ENCODE assay signal across 8 cellular contexts in the genomic region with DNA sequence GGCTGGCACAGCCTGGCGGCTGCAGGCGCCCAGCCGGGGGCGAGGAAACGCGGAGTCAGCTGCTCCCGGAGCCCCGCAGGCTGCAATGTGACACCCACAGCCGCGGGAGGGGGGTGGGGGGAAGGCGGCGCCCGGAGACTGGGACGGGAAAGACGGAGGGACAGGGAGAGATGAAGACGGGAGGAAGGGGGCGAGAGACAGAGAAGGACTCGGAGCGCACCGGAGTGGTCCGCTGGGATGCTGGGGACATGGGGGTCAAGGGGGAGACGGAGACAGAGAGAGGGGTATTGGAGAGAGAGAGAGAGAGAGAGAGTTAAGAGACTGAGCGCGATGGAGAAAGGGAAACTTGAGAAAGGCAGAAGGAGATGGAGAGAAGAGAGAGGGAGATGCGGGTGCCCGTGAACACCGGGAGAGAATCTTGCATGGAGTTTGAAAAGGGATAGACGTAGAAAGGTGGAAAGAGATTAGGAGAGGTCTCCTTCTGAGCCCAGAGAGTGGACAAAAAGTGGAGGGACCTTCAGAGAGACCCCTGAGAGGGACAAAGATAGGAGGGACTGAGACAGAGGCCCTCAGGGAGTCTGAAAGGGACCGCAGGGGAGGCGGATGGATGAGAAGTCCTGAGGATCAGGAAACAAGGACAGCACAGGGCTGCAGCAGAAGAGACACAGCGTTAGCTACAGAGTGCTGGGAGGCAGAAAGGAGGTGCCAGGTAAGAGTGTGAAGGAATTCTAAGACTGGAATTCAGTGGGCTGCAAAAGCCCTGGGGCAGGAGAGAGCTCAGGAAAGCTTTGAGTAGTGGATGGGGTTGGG. TPM values are rescaled to one million over a fixed set of nuclear protein-coding genes. Genes with fewer than 3 reads are reported as not detected.
DNase-seq lines count a peak whose midpoint lies in the region; ATAC-seq and TF ChIP-seq lines count a peak whose summit lies in the region.

No MANE protein-coding gene starts in this region.

- no peaks in the 10 kb centered on the region for H3K9me3 Mint-ChIP-seq in T-helper 2 cell treated with Interferon-gamma antibody and Interleukin-4, amounts not matched to agents 5 μg/mL and 100 μg/mL, for 36 hours
- no peaks in the 10 kb centered on the region for H3K9me3 Mint-ChIP-seq in activated naive CD4-positive, alpha-beta T cell treated with anti-CD3 and anti-CD28 coated beads, Interleukin-2, amount 50 U/mL, for 72 hours

- peaks cover 3% of the 10 kb centered on the region for H3K4me1 Mint-ChIP-seq in T-helper 2 cell treated with Interferon-gamma antibody and Interleukin-4, amounts not matched to agents 5 μg/mL and 100 μg/mL, for 36 hours (ENCODE audit: low read depth)

- TF ChIP-seq CTCF in left ventricle myocardium inferior (IDR thresholded peaks at IDR 0.05; ENCODE audit: borderline replicate concordance) (no peak), psoas muscle (IDR thresholded peaks at IDR 0.05) (no peak)

- H3K4me3 ChIP-seq in left ventricle myocardium inferior = peak overlapping the region; percentile 69
- peak overlapping the region; percentile 73 for H3K4me3 ChIP-seq in psoas muscle

- H3K27ac Mint-ChIP-seq in T-helper 2 cell treated with Interferon-gamma antibody and Interleukin-4, amounts not matched to agents 5 μg/mL and 100 μg/mL, for 36 hours = peak overlapping the region; percentile 3
- H3K27ac Mint-ChIP-seq in activated naive CD4-positive, alpha-beta T cell treated with anti-CD3 and anti-CD28 coated beads, Interleukin-2, amount 50 U/mL, for 72 hours = peak overlapping the region; percentile 36 to 94

- intact Hi-C loops in left ventricle myocardium inferior (cut with micrococcal nuclease) = no loop called here
- intact Hi-C loops in psoas muscle (cut with DNase I) = no loop called here

- H3K27me3 ChIP-seq in left ventricle myocardium inferior (ENCODE audit: low read depth) (no peaks in the 10 kb centered on the region), psoas muscle (ENCODE audit: insufficient read depth in 3 of 3, low read length in 2 of 3) (no peaks in the 10 kb centered on the region)

- peaks cover 32% of the 10 kb centered on the region for H3K27me3 Mint-ChIP-seq in T-helper 2 cell treated with Interferon-gamma antibody and Interleukin-4, amounts not matched to agents 5 μg/mL and 100 μg/mL, for 36 hours (ENCODE audit: low read depth)

- H3K36me3 Mint-ChIP-seq in T-helper 2 cell treated with Interferon-gamma antibody and Interleukin-4, amounts not matched to agents 5 μg/mL and 100 μg/mL, for 36 hours (ENCODE audit: low read depth) = peaks cover 13% of the 10 kb centered on the region
- H3K36me3 Mint-ChIP-seq in activated naive CD4-positive, alpha-beta T cell treated with anti-CD3 and anti-CD28 coated beads, Interleukin-2, amount 50 U/mL, for 72 hours = peaks cover 0 to 5% of the 10 kb centered on the region in 2 donors

- H3K4me1 ChIP-seq in left ventricle myocardium inferior (peaks cover 22% of the 10 kb centered on the region), psoas muscle (peaks cover 57% of the 10 kb centered on the region)

- ATAC-seq in activated naive CD4-positive, alpha-beta T cell treated with anti-CD3 and anti-CD28 coated beads, Interleukin-2, amount 50 U/mL, for 72 hours = no peak
- peak; percentile 44 to 67 (median 52) for ATAC-seq in psoas muscle
- no peak for ATAC-seq in HG02973 (IDR thresholded peaks at IDR 0.05; ENCODE audit: unreplicated experiment)
- no peak for ATAC-seq in GM18520 (IDR thresholded peaks at IDR 0.05; ENCODE audit: unreplicated experiment)

- H3K36me3 ChIP-seq in left ventricle myocardium inferior (peaks cover 27% of the 10 kb centered on the region), psoas muscle (ENCODE audit: insufficient read depth in 1 of 2, low read depth in 1 of 2) (peaks cover 0 to 49% of the 10 kb centered on the region in 2 donors)

- H3K27ac ChIP-seq in left ventricle myocardium inferior (replicated peaks) (peak overlapping the region; percentile 65), psoas muscle (peak overlapping the region; percentile 81)

- no peak for DNase-seq in T-helper 2 cell treated with Interferon-gamma antibody and Interleukin-4, amounts not matched to agents 5 μg/mL and 100 μg/mL, for 36 hours (ENCODE audit: low spot score)
- DNase-seq in T-helper 2 cell (no peak), left ventricle myocardium inferior (peak; percentile 54), psoas muscle (peak; percentile 78 to 87), NCI-H1048 (lab: John Stamatoyannopoulos, UW) (no peak)
- DNase-seq in activated naive CD4-positive, alpha-beta T cell treated with anti-CD3 and anti-CD28 coated beads, Interleukin-2, amount 50 U/mL, for 72 hours (ENCODE audit: low spot score in 2 of 2) = no peak

- peak overlapping the region; percentile 72 for H3K4me3 Mint-ChIP-seq in T-helper 2 cell treated with Interferon-gamma antibody and Interleukin-4, amounts not matched to agents 5 μg/mL and 100 μg/mL, for 36 hours

- H3K9me3 ChIP-seq in left ventricle myocardium inferior (replicated peaks) (no peaks in the 10 kb centered on the region), psoas muscle (no peaks in the 10 kb centered on the region)

- WGBS in psoas muscle, 3 donors = 2 to 4% (median 4%) methylated on average over 28 to 31 of the region's 31 CpGs

RNA-seq across cellular contexts. Expression of gene SCN1B, which starts 1.0 kb away (rescaled TPM):
- 1 to 10 TPM; 1.5 to 1.7 TPM for total RNA-seq in activated naive CD4-positive, alpha-beta T cell treated with anti-CD3 and anti-CD28 coated beads, Interleukin-2, amount 50 U/mL, for 72 hours
- total RNA-seq in left ventricle myocardium inferior (52.8 TPM), psoas muscle (100 to 1,000 TPM in 3 of 4 donors, 10 to 100 TPM in 1; 95.9 to 345 (median 218) TPM)
- polyA plus RNA-seq in psoas muscle = 100 to 1,000 TPM in 2 of 3 donors, 10 to 100 TPM in 1; 55.6 to 282 (median 248) TPM

RNA-seq across cellular contexts. Expression of gene HPN, which starts 10.2 kb away (rescaled TPM):
- total RNA-seq in activated naive CD4-positive, alpha-beta T cell treated with anti-CD3 and anti-CD28 coated beads, Interleukin-2, amount 50 U/mL, for 72 hours = not detected
- total RNA-seq in left ventricle myocardium inferior = 3.4 TPM
- total RNA-seq in psoas muscle = 10 to 100 TPM in 2 of 4 donors, 1 to 10 TPM in 2; 2.5 to 17.7 (median 8.1) TPM
- polyA plus RNA-seq in psoas muscle = 10 to 100 TPM in 1 of 3 donors, 1 to 10 TPM in 2; 1.6 to 12.6 (median 5.2) TPM

RNA-seq across cellular contexts. Expression of gene GRAMD1A, which starts 31.2 kb away (rescaled TPM):
- total RNA-seq in activated naive CD4-positive, alpha-beta T cell treated with anti-CD3 and anti-CD28 coated beads, Interleukin-2, amount 50 U/mL, for 72 hours = 100 to 1,000 TPM; 158 to 160 TPM
- 26.2 TPM for total RNA-seq in left ventricle myocardium inferior
- 10 to 100 TPM; 36.3 to 55.0 (median 38.3) TPM for total RNA-seq in psoas muscle
- polyA plus RNA-seq in psoas muscle = 10 to 100 TPM; 15.6 to 33.4 (median 17.4) TPM

Comparison
In these comparisons a context has a peak if more than half of its experiments do, and no peak if none do; other contexts are left out.
1. DNase-seq: peak in left ventricle myocardium inferior (single experiment) and psoas muscle (2 of 2); none in T-helper 2 cell treated with Interferon-gamma antibody and Interleukin-4, amounts not matched to agents 5 μg/mL and 100 μg/mL, for 36 hours (single experiment), T-helper 2 cell (0 of 5), activated naive CD4-positive, alpha-beta T cell treated with anti-CD3 and anti-CD28 coated beads, Interleukin-2, amount 50 U/mL, for 72 hours (0 of 2) and NCI-H1048 (single experiment).
2. ATAC-seq: peak in psoas muscle (4 of 4); none in activated naive CD4-positive, alpha-beta T cell treated with anti-CD3 and anti-CD28 coated beads, Interleukin-2, amount 50 U/mL, for 72 hours (0 of 2), HG02973 (single experiment) and GM18520 (single experiment).
3. RNA of gene SCN1B, which starts 1.0 kb away (total RNA-seq): 95.9 to 345 TPM in psoas muscle and 52.8 TPM in left ventricle myocardium inferior (single experiment); 1.5 to 1.7 TPM in activated naive CD4-positive, alpha-beta T cell treated with anti-CD3 and anti-CD28 coated beads, Interleukin-2, amount 50 U/mL, for 72 hours; every median in the first group is over 10 times any median in the second.